In the genomic region with DNA sequence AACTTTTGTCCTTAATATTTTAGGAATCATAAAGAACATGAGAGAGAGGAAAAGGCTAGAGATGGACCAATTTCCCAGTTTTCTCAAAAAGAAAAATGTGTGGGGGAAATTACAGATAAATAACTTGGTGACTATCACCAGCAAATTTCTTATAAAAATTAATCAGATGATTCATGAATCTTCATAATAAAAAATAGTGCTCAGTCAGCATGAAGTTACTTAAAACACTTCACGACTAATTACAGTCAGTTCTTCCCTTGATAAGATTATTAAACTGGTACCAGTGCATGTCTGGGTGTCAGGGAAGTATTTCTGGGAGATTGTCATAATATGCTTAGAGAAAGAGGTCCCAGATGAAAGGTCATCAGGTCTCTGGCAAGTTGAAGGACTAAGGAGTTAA, we compare ENCODE assay signal across 28 cellular contexts.
"Had no signal": no experiment of that assay in that cellular context is flagged by ENCODE, and none has a peak within 500 bp of the region (broad histone marks: within the 10 kb centered on the region; RNA-seq: fewer than 3 reads in every experiment).

No MANE protein-coding gene starts in this region.

- H3K27ac ChIP-seq: colonic mucosa, coronary artery, dorsolateral prefrontal cortex, epithelial cell of prostate, esophagus muscularis mucosa, esophagus squamous epithelium, foreskin keratinocyte, gastrocnemius medialis, gastroesophageal sphincter, heart left ventricle, heart right ventricle, hepatocyte had no signal

- H3K27me3 ChIP-seq: colonic mucosa, dorsolateral prefrontal cortex, esophagus muscularis mucosa, esophagus squamous epithelium, foreskin keratinocyte, gastrocnemius medialis, gastroesophageal sphincter, heart left ventricle, heart right ventricle, hepatocyte had no signal

- FAIRE-seq: endometrium, endothelial cell of umbilical vein, frontal cortex had no signal

- H3K36me3 ChIP-seq: colonic mucosa, esophagus muscularis mucosa, esophagus squamous epithelium, gastrocnemius medialis had no signal

- DNase-seq: colonic mucosa; cortex of kidney; dermis blood vessel endothelial cell; dorsolateral prefrontal cortex; effector CD4-positive, alpha-beta T cell; effector CD8-positive, alpha-beta T cell; effector memory CD4-positive, alpha-beta T cell; effector memory CD8-positive, alpha-beta T cell; endodermal cell; erythroblast; esophagus squamous epithelium; foreskin fibroblast; foreskin keratinocyte; foreskin melanocyte; gastrocnemius medialis; glutamatergic neuron; head of caudate nucleus; heart left ventricle; heart right ventricle had no signal

- H3K4me3 ChIP-seq: colonic mucosa, coronary artery, dorsolateral prefrontal cortex, esophagus muscularis mucosa, esophagus squamous epithelium, gastrocnemius medialis, gastroesophageal sphincter, heart left ventricle, heart right ventricle, hepatocyte had no signal

- H2AFZ ChIP-seq: hepatocyte had no signal

- H3K79me2 ChIP-seq: hepatocyte had no signal

- H3K9me3 ChIP-seq: colonic mucosa, esophagus muscularis mucosa, esophagus squamous epithelium, gastrocnemius medialis, gastroesophageal sphincter, heart left ventricle, heart right ventricle had no signal

- H3K4me1 ChIP-seq: colonic mucosa, esophagus muscularis mucosa, esophagus squamous epithelium, foreskin keratinocyte, gastrocnemius medialis, gastroesophageal sphincter, heart left ventricle, heart right ventricle had no signal

- H3K4me2 ChIP-seq: hepatocyte had no signal

- ATAC-seq: effector memory CD8-positive, alpha-beta T cell; esophagus mucosa; foreskin keratinocyte; gastrocnemius medialis; gastroesophageal sphincter; heart left ventricle; heart right ventricle had no signal
